ENCODE assay signal across 8 cellular contexts in the genomic region with DNA sequence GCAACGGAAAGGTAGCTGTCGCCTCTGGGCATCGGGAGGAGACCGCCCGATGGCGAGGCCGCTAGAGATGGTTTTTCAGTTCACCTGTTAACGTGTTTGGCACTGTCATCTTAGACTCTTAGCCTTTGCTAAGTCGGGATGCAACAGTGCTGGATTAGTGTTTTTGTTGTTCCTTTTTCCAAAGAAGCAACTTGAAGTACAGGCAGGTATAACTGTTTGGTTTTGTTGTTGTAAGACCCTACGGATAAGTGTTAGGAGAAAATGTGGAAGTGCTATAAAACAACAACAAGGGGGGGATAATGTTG. TPM values are rescaled to one million over a fixed set of nuclear protein-coding genes. Genes with fewer than 3 reads are reported as not detected.
DNase-seq lines count a peak whose midpoint lies in the region; ATAC-seq and TF ChIP-seq lines count a peak whose summit lies in the region.

No MANE protein-coding gene starts in this region.

- 5% methylated on average over 10 of the region's 10 CpGs for WGBS in HUES64
- WGBS in thyroid gland, 2 donors, result 3 to 5% methylated on average over 10 of the region's 10 CpGs

- intact Hi-C loops in left colon (cut with DNase I, micrococcal nuclease) (no loop called here), thyroid gland (cut with DNase I) (no loop called here)

- no peak for TF ChIP-seq POLR2A in thyroid gland (IDR thresholded peaks at IDR 0.05)

- peaks cover 12% of the 10 kb centered on the region for H3K4me1 ChIP-seq in HUES64 (ENCODE audit: insufficient read depth, low read length)
- H3K4me1 ChIP-seq in thyroid gland, result peaks cover 11 to 13% of the 10 kb centered on the region in 2 donors

- peaks cover 7% of the 10 kb centered on the region; the same call in 1 of the 2 replicates for H3K36me3 ChIP-seq in HUES64 (ENCODE audit: insufficient read depth, low read length)
- H3K36me3 ChIP-seq in thyroid gland, result no peaks in the 10 kb centered on the region

- H3K9ac ChIP-seq in HUES64 (ENCODE audit: low read depth, low read length), result peak overlapping the region; percentile 60

- TF ChIP-seq CTCF in GM10266 (IDR thresholded peaks at IDR 0.05; ENCODE audit: control insufficient read depth, insufficient read depth, low read depth, missing control alignments), result no peak
- no peak for TF ChIP-seq CTCF in thyroid gland (IDR thresholded peaks at IDR 0.05)

- H3K9me3 ChIP-seq in HUES64 (ENCODE audit: insufficient read depth, low read depth, low read length) (peaks cover 7% of the 10 kb centered on the region), thyroid gland (no peaks in the 10 kb centered on the region)

- H3K4me3 ChIP-seq in HUES64 (ENCODE audit: low read length) (peak overlapping the region; percentile 78), thyroid gland (replicated peaks in 1 of 3) (peak overlapping the region; percentile 60 to 78 (median 67))

- peak overlapping the region; percentile 87; the same call in 1 of the 2 replicates for H3K27ac ChIP-seq in HUES64 (ENCODE audit: low read depth, low read length)
- H3K27ac ChIP-seq in thyroid gland, result peak overlapping the region; percentile 89 to 95 (median 92)

- H3K27me3 ChIP-seq in HUES64 (ENCODE audit: insufficient read depth, low read length) (no peaks in the 10 kb centered on the region), thyroid gland (no peaks in the 10 kb centered on the region)

- DNase-seq in GM10266 (ENCODE audit: extremely low spot score) (peak; percentile 20), astrocyte of the hippocampus (ENCODE audit: low read depth, low spot score) (peak; percentile 57), left colon (peak in 1 of 2 donors; percentile 54), thyroid gland (no peak), anterior cingulate cortex (lab: John Stamatoyannopoulos, UW) (no peak), NCI-H2227 treated with DMSO at 0.1 percent for 48 hours (lab: John Stamatoyannopoulos, UW) (no peak)

- ATAC-seq in GM21447 (IDR thresholded peaks at IDR 0.05; ENCODE audit: unreplicated experiment), result peak; percentile 21
- ATAC-seq in left colon, result peak; percentile 44

RNA-seq across cellular contexts. Expression of a gene that starts 0.7 kb away (rescaled TPM):
- 11.6 TPM for polyA plus RNA-seq in HUES64 (2013, experiment 1 of 2)
- polyA plus RNA-seq in HUES64 (2013, experiment 2 of 2), result 13.4 TPM
- 1 to 10 TPM; 4.3 to 6.3 TPM for total RNA-seq in left colon
- 10 to 100 TPM in 3 of 4 donors, 1 to 10 TPM in 1; 9.6 to 13.6 (median 12.6) TPM for total RNA-seq in thyroid gland

Comparison
In these comparisons a context has a peak if more than half of its experiments do, and no peak if none do; other contexts are left out.
1. DNase-seq: peak in GM10266 (single experiment) and astrocyte of the hippocampus (single experiment); none in thyroid gland (0 of 2), anterior cingulate cortex (0 of 58) and NCI-H2227 treated with DMSO at 0.1 percent for 48 hours (single experiment).